ENCODE assay signal across 9 cellular contexts in genomic region chr5:159928122-159928960, GRCh38. TPM values are rescaled to one million over a fixed set of nuclear protein-coding genes. Genes with fewer than 3 reads are reported as not detected.
DNase-seq lines count a peak whose midpoint lies in the region; ATAC-seq and TF ChIP-seq lines count a peak whose summit lies in the region.
"Had no signal": no experiment of that assay in that cellular context is flagged by ENCODE, and none has a peak within 500 bp of the region (broad histone marks: within the 10 kb centered on the region; RNA-seq: fewer than 3 reads in every experiment).

No MANE protein-coding gene starts in this region.

- no peaks in the 10 kb centered on the region for H3K9me3 ChIP-seq in adrenal gland (replicated peaks in 1 of 3)
- no peaks in the 10 kb centered on the region for H3K9me3 ChIP-seq in thyroid gland
- no peaks in the 10 kb centered on the region for H3K9me3 ChIP-seq in transverse colon

- no peak for TF ChIP-seq EP300 in transverse colon (IDR thresholded peaks at IDR 0.05; ENCODE audit: low read depth)

- H3K27ac Mint-ChIP-seq in activated T-helper 1 cell treated with anti-CD3 and anti-CD28 coated beads, Interleukin-12 subunit alpha, Interleukin-12 subunit beta, Interleukin-2, Interleukin-4 antibody, amounts not matched to agents 30 ng/mL and 10 ng/mL and 1 ng/mL, durations not matched to agents 14 hours and 24 hours and 36 hours, result no peak overlapping the region
- H3K27ac Mint-ChIP-seq: activated naive CD4-positive, alpha-beta T cell treated with anti-CD3 and anti-CD28 coated beads, Interleukin-2, amount 50 U/mL, for 24 hours had no signal

- no peak overlapping the region for H3K4me3 Mint-ChIP-seq in activated T-helper 1 cell treated with anti-CD3 and anti-CD28 coated beads, Interleukin-12 subunit alpha, Interleukin-12 subunit beta, Interleukin-2, Interleukin-4 antibody, amounts not matched to agents 30 ng/mL and 10 ng/mL and 1 ng/mL, durations not matched to agents 14 hours and 24 hours and 36 hours
- H3K4me3 Mint-ChIP-seq: activated naive CD4-positive, alpha-beta T cell treated with anti-CD3 and anti-CD28 coated beads, Interleukin-2, amount 50 U/mL, for 24 hours had no signal

- TF ChIP-seq CTCF in adrenal gland (IDR thresholded peaks at IDR 0.05) (no peak), thyroid gland (IDR thresholded peaks at IDR 0.05) (no peak), transverse colon (IDR thresholded peaks at IDR 0.05) (no peak)

- H3K27ac ChIP-seq in adrenal gland (peak overlapping the region in 3 of 5 donors; percentile 11 to 70 (median 30)), thyroid gland (peak overlapping the region; percentile 50 to 67 (median 64)), transverse colon (peak overlapping the region in 1 of 4 donors; percentile 16)

- H3K36me3 ChIP-seq in adrenal gland (replicated peaks in 1 of 2) (no peaks in the 10 kb centered on the region), thyroid gland (no peaks in the 10 kb centered on the region), transverse colon (no peaks in the 10 kb centered on the region)

- peak; percentile 95 for ATAC-seq in left ventricle myocardium superior
- no peak for ATAC-seq in GM18858 (IDR thresholded peaks at IDR 0.05; ENCODE audit: unreplicated experiment)

- DNase-seq in HK-2 (ENCODE audit: unreplicated experiment), result peak; percentile 44
- peak; percentile 60 to 83 (median 76) for DNase-seq in adrenal gland
- DNase-seq in left ventricle myocardium superior, result peak; percentile 79
- DNase-seq in thyroid gland, result peak; percentile 90 to 94
- DNase-seq in activated CD4-positive, alpha-beta T cell treated with anti-CD3 and anti-CD28 coated beads, Interleukin-2, amount 50 U/mL, for 4 hours, result no peak
- DNase-seq in activated T-helper 1 cell treated with anti-CD3 and anti-CD28 coated beads, Interleukin-12 subunit alpha, Interleukin-12 subunit beta, Interleukin-2, Interleukin-4 antibody, amounts not matched to agents 30 ng/mL and 10 ng/mL and 1 ng/mL, durations not matched to agents 14 hours and 24 hours and 36 hours (ENCODE audit: low spot score), result no peak
- no peak for DNase-seq in transverse colon

- H3K27me3 ChIP-seq in adrenal gland (no peaks in the 10 kb centered on the region), thyroid gland (no peaks in the 10 kb centered on the region), transverse colon (peaks cover 5% of the 10 kb centered on the region)

- intact Hi-C loops in adrenal gland (cut with DNase I) (no loop called here), left ventricle myocardium superior (cut with micrococcal nuclease) (no loop called here), thyroid gland (cut with DNase I) (no loop called here), transverse colon (cut with DNase I; ENCODE audit: low total_unique reads) (no loop called here)
- intact Hi-C loops in activated T-helper 1 cell treated with anti-CD3 and anti-CD28 coated beads, Interleukin-12 subunit alpha, Interleukin-12 subunit beta, Interleukin-2, Interleukin-4 antibody, amounts not matched to agents 30 ng/mL and 10 ng/mL and 1 ng/mL, durations not matched to agents 14 hours and 24 hours and 36 hours (cut with micrococcal nuclease), result no loop called here

- H3K36me3 Mint-ChIP-seq in activated T-helper 1 cell treated with anti-CD3 and anti-CD28 coated beads, Interleukin-12 subunit alpha, Interleukin-12 subunit beta, Interleukin-2, Interleukin-4 antibody, amounts not matched to agents 30 ng/mL and 10 ng/mL and 1 ng/mL, durations not matched to agents 14 hours and 24 hours and 36 hours (ENCODE audit: low read depth), result no peaks in the 10 kb centered on the region
- H3K36me3 Mint-ChIP-seq: activated naive CD4-positive, alpha-beta T cell treated with anti-CD3 and anti-CD28 coated beads, Interleukin-2, amount 50 U/mL, for 24 hours had no signal

- WGBS in adrenal gland, 4 donors, result 36 to 62% (median 38%) methylated on average over 13 of the region's 13 CpGs
- WGBS in thyroid gland, 2 donors, result 46 to 57% methylated on average over 13 of the region's 13 CpGs
- WGBS in transverse colon (ENCODE audit: low coverage in 1 of 2), 2 donors, result 63 to 74% methylated on average over 2 to 13 of the region's 13 CpGs

- H3K9me3 Mint-ChIP-seq in activated T-helper 1 cell treated with anti-CD3 and anti-CD28 coated beads, Interleukin-12 subunit alpha, Interleukin-12 subunit beta, Interleukin-2, Interleukin-4 antibody, amounts not matched to agents 30 ng/mL and 10 ng/mL and 1 ng/mL, durations not matched to agents 14 hours and 24 hours and 36 hours, result no peaks in the 10 kb centered on the region
- H3K9me3 Mint-ChIP-seq: activated naive CD4-positive, alpha-beta T cell treated with anti-CD3 and anti-CD28 coated beads, Interleukin-2, amount 50 U/mL, for 24 hours had no signal

- H3K4me3 ChIP-seq in adrenal gland (no peak overlapping the region), thyroid gland (replicated peaks in 1 of 3) (no peak overlapping the region), transverse colon (no peak overlapping the region)

- H3K27me3 Mint-ChIP-seq in activated T-helper 1 cell treated with anti-CD3 and anti-CD28 coated beads, Interleukin-12 subunit alpha, Interleukin-12 subunit beta, Interleukin-2, Interleukin-4 antibody, amounts not matched to agents 30 ng/mL and 10 ng/mL and 1 ng/mL, durations not matched to agents 14 hours and 24 hours and 36 hours (ENCODE audit: insufficient read depth), result peaks cover 16% of the 10 kb centered on the region

- peaks cover 4% of the 10 kb centered on the region for H3K4me1 Mint-ChIP-seq in activated T-helper 1 cell treated with anti-CD3 and anti-CD28 coated beads, Interleukin-12 subunit alpha, Interleukin-12 subunit beta, Interleukin-2, Interleukin-4 antibody, amounts not matched to agents 30 ng/mL and 10 ng/mL and 1 ng/mL, durations not matched to agents 14 hours and 24 hours and 36 hours (ENCODE audit: low read depth)
- H3K4me1 Mint-ChIP-seq: activated naive CD4-positive, alpha-beta T cell treated with anti-CD3 and anti-CD28 coated beads, Interleukin-2, amount 50 U/mL, for 24 hours had no signal

- in situ Hi-C loops in transverse colon (cut with MboI; ENCODE audit: low pct_ligation_motif_present in 1 of 4, low pct_unique_long_range_greater_than_20kb in 1 of 4, low sequenced_read_pairs in 3 of 4), result no loop called here

- TF ChIP-seq POLR2A in adrenal gland (IDR thresholded peaks at IDR 0.05), result no peak
- TF ChIP-seq POLR2A in thyroid gland (IDR thresholded peaks at IDR 0.05), result no peak
- TF ChIP-seq POLR2A in transverse colon (IDR thresholded peaks at IDR 0.05), result no peak

- H3K4me1 ChIP-seq in adrenal gland (replicated peaks in 1 of 2) (peaks cover 0 to 8% of the 10 kb centered on the region in 2 donors), thyroid gland (peaks cover 10 to 16% of the 10 kb centered on the region in 2 donors), transverse colon (no peaks in the 10 kb centered on the region)

RNA-seq across cellular contexts. Expression of gene ADRA1B, which starts 12.1 kb away (rescaled TPM):
- 10 to 100 TPM in 1 of 8 donors, 1 to 10 TPM in 7; 1.5 to 12.1 (median 5.0) TPM for total RNA-seq in adrenal gland
- 1 to 10 TPM in 2 of 3 donors, under 1 TPM in 1; 0.67 to 1.8 (median 1.6) TPM for polyA plus RNA-seq in adrenal gland
- 1.4 TPM for total RNA-seq in left ventricle myocardium superior
- 10 to 100 TPM in 1 of 4 donors, 1 to 10 TPM in 3; 1.2 to 13.2 (median 3.1) TPM for total RNA-seq in thyroid gland
- total RNA-seq in activated T-helper 1 cell treated with anti-CD3 and anti-CD28 coated beads, Interleukin-12 subunit alpha, Interleukin-12 subunit beta, Interleukin-2, Interleukin-4 antibody, amounts not matched to agents 30 ng/mL and 10 ng/mL and 1 ng/mL, durations not matched to agents 14 hours and 24 hours and 36 hours, result not detected in 2 replicates
- total RNA-seq in transverse colon, result 1 to 10 TPM; 2.9 to 9.0 (median 5.0) TPM

Comparison
In these comparisons a context has a peak if more than half of its experiments do, and no peak if none do; other contexts are left out.
1. DNase-seq: peak in HK-2 (single experiment), adrenal gland (7 of 7), left ventricle myocardium superior (single experiment) and thyroid gland (2 of 2); none in activated CD4-positive, alpha-beta T cell treated with anti-CD3 and anti-CD28 coated beads, Interleukin-2, amount 50 U/mL, for 4 hours (0 of 2), activated T-helper 1 cell treated with anti-CD3 and anti-CD28 coated beads, Interleukin-12 subunit alpha, Interleukin-12 subunit beta, Interleukin-2, Interleukin-4 antibody, amounts not matched to agents 30 ng/mL and 10 ng/mL and 1 ng/mL, durations not matched to agents 14 hours and 24 hours and 36 hours (single experiment) and transverse colon (single experiment).